In the genomic region with DNA sequence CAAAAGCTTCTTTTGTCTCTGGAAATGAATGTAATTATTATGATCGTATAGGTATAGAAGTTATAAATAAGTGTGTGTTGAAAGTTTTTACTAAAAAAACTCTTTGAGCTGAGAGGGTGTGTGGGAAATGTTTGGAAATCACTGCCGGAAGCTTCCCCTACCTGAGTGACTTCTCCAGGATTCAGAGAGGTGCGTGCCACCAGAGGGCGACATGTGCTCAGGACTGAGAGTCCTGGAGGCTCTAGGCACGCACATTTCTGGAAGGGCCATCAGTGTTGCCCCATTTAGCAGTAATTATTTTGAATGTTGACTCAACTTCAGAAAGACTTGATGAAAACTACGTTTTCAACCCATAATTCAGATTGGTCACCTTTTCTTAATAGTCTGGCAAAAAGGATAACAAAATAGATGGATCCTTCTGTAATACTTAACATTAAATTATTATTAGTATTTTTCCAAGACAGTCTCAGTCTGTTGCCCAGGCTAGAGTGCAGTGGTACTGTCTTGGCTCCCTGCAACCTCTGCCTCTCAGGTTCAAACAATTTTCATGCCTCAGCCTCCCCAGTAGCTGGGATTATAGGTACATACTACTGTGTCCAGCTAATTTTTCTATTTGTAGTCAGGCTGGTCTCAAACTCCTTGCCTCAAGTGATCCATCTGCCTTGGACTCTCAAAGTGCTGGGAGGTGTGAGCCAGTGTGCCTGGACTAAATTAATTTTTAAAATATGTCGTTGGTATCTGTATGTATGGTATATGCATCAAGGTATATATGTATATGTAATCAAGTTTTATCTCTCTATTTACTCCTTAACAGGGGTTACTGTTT, we compare ENCODE assay signal across 8 cellular contexts. TPM values are rescaled to one million over a fixed set of nuclear protein-coding genes. Genes with fewer than 3 reads are reported as not detected.
A peak's percentile ranks its signal among the peaks of the same experiment; 100 is the strongest.
DNase-seq lines count a peak whose midpoint lies in the region; ATAC-seq lines count a peak whose summit lies in the region.

No MANE protein-coding gene starts in this region.

- no peak overlapping the region for H3K27ac ChIP-seq in SJSA1

- intact Hi-C loops in head of caudate nucleus (cut with DNase I): loop anchor here (5.0 kb wide), 1 partner anchor 114 kb away; no protein-coding TSS in a partner anchor

- no peaks in the 10 kb centered on the region for H3K9me3 ChIP-seq in SJSA1 (replicated peaks)

- H3K36me3 ChIP-seq in SJSA1: no peaks in the 10 kb centered on the region

- DNase-seq in DMS53 (lab: John Stamatoyannopoulos, UW) (peak; percentile 74), LoVo (ENCODE audit: low spot score) (peak; percentile 69), SJSA1 (ENCODE audit: low read depth in 1 of 2, low spot score in 2 of 2) (peak; percentile 39 to 68), head of caudate nucleus (peak; percentile 65 to 91 (median 80)), renal cortical epithelial cell (ENCODE audit: low read depth) (peak; percentile 49), OCI-M2 (lab: John Stamatoyannopoulos, UW; ENCODE audit: unreplicated experiment) (no peak)
- peak; percentile 25 to 78 (median 67) for DNase-seq in activated naive CD4-positive, alpha-beta T cell (lab: John Stamatoyannopoulos, UW)

- no peaks in the 10 kb centered on the region for H3K4me1 ChIP-seq in SJSA1 (replicated peaks)

- no peak overlapping the region for H3K4me3 ChIP-seq in SJSA1

- H3K27me3 ChIP-seq in SJSA1 (replicated peaks): peaks cover 7% of the 10 kb centered on the region; the same call in 1 of the 2 replicates

- ATAC-seq in GM21717 (IDR thresholded peaks at IDR 0.05; ENCODE audit: unreplicated experiment): peak; percentile 40

RNA-seq across cellular contexts. Expression of gene GPR171, which starts 34.5 kb away (rescaled TPM):
- not detected in 2 replicates for total RNA-seq in SJSA1 (2014; rRNA removed; shearing (Covaris generic))
- not detected in 2 replicates for total RNA-seq in renal cortical epithelial cell
